7 cellular contexts compared by ENCODE assay signal in the genomic region with DNA sequence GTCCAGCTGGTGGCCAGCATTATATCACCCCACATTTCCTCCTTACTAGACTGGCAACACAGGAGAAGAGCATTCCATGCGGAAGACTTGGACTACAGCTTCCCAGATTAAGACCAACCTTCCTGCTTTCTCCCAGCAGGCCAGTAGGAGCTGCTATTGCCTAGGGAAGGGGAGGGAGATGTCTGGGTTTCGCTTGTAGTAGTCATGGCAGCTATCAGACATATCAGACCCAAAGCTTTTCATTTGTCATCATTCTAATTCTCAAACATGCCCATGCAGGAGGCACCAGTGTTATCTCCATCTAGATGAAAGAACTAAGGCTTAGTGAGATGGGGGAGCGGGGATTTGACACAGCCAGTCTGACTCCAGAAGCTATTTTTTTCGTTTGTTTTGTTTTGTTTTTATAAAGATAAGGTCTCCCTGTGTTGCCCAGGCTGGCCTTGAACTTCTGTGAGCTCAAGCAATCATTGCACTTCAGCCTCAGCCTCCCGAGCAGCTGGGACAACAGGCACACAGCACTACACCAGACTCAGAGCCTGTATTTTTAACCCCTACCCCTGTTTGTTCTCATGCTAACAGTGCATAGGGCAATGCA. TPM values are rescaled to one million over a fixed set of nuclear protein-coding genes. Genes with fewer than 3 reads are reported as not detected.
DNase-seq lines count a peak whose midpoint lies in the region; ATAC-seq and TF ChIP-seq lines count a peak whose summit lies in the region.

No MANE protein-coding gene starts in this region.

- TF ChIP-seq CTCF in SK-N-SH (IDR thresholded peaks at IDR 0.05) (peak; percentile 70), epithelial cell of esophagus (IDR thresholded peaks at IDR 0.05; ENCODE audit: insufficient read depth, low read depth, low read length, missing control alignments) (peak; percentile 87), mucosa of descending colon (IDR thresholded peaks at IDR 0.05) (peak; percentile 74)

- CTCF ChIA-PET in SK-N-SH (lab: Yijun Ruan, JAX), result interaction anchor here (0.6 to 4.0 kb wide), 64 partner anchors 9 to 519 kb away, joined by 3 to 103 read pairs (median 4); no protein-coding TSS in a partner anchor

- H3K27me3 ChIP-seq in Karpas-422 (ENCODE audit: low read length) (no peaks in the 10 kb centered on the region), SK-N-SH (ENCODE audit: insufficient read depth) (peaks cover 13% of the 10 kb centered on the region)

- POLR2A ChIA-PET in SK-N-SH (lab: Yijun Ruan, JAX), result interaction anchor here (0.9 to 1.2 kb wide), 2 partner anchors 177 to 511 kb away, joined by 3 to 4 read pairs; partner anchors contain the start of gene CAMK2N1

- H2AFZ ChIP-seq in Karpas-422 (ENCODE audit: low read length) (no peak overlapping the region), SK-N-SH (ENCODE audit: low read depth) (no peak overlapping the region)

- H3K9me2 ChIP-seq in Karpas-422 (replicated peaks; ENCODE audit: insufficient read depth, low read length), result no peaks in the 10 kb centered on the region
- H3K9me2 ChIP-seq in SK-N-SH, result no peaks in the 10 kb centered on the region

- H4K20me1 ChIP-seq in Karpas-422 (ENCODE audit: insufficient read depth, low read depth, low read length) (no peaks in the 10 kb centered on the region), SK-N-SH (ENCODE audit: insufficient read depth) (no peaks in the 10 kb centered on the region)

- peak; percentile 80 for ATAC-seq in mucosa of descending colon
- no peak for ATAC-seq in GM21723 (IDR thresholded peaks at IDR 0.05; ENCODE audit: unreplicated experiment)
- no peak for ATAC-seq in HG02973 (IDR thresholded peaks at IDR 0.05; ENCODE audit: unreplicated experiment)

- peak; percentile 97 for TF ChIP-seq RAD21 in SK-N-SH (IDR thresholded peaks at IDR 0.05; ENCODE audit: low read length)

- H3K27ac ChIP-seq in Karpas-422 (ENCODE audit: low read length) (no peak overlapping the region), SK-N-SH (ENCODE audit: low read depth in 2 of 2, low read length in 1 of 2) (no peak overlapping the region)

- no peaks in the 10 kb centered on the region for H3K9me3 ChIP-seq in Karpas-422 (ENCODE audit: low read length)
- no peaks in the 10 kb centered on the region for H3K9me3 ChIP-seq in SK-N-SH
- H3K9me3 ChIP-seq in mucosa of descending colon, result no peaks in the 10 kb centered on the region

- DNase-seq in EL, result peak; percentile 61
- peak; percentile 47 for DNase-seq in Karpas-422
- DNase-seq in SK-N-SH, result peak; percentile 86
- DNase-seq in epithelial cell of esophagus (ENCODE audit: low read depth), result peak; percentile 78
- DNase-seq in mucosa of descending colon, result peak in 2 of 3 donors; percentile 65 to 68

- H3K4me3 ChIP-seq in Karpas-422 (ENCODE audit: low read length) (no peak overlapping the region), SK-N-SH (ENCODE audit: low read depth in 2 of 2, low read length in 1 of 2) (peak overlapping the region in 1 of 2 experiments; percentile 33; a peak in 2 of 4 replicates), epithelial cell of esophagus (ENCODE audit: low read length) (no peak overlapping the region), mucosa of descending colon (no peak overlapping the region)

- H3K79me2 ChIP-seq in Karpas-422 (ENCODE audit: low read length), result no peaks in the 10 kb centered on the region
- H3K79me2 ChIP-seq in SK-N-SH (ENCODE audit: insufficient read depth), result no peaks in the 10 kb centered on the region

- no peaks in the 10 kb centered on the region for H3K4me1 ChIP-seq in Karpas-422 (ENCODE audit: low read length)
- H3K4me1 ChIP-seq in SK-N-SH (ENCODE audit: control insufficient read depth in 1 of 2, insufficient read depth in 2 of 2, low read depth in 1 of 2, low read length in 1 of 2), result 0 out of 4 replicates have a peak, but pooled peaks cover 0 to 2% of the 10 kb centered on the region in 2 experiments
- peaks cover 17% of the 10 kb centered on the region for H3K4me1 ChIP-seq in mucosa of descending colon (ENCODE audit: low read depth)

- intact Hi-C loops in mucosa of descending colon (cut with DNase I, micrococcal nuclease), result loop anchor here in 1 of 2 donors (10.0 kb wide), 1 partner anchor 180 kb away; no protein-coding TSS in a partner anchor

- H3K4me2 ChIP-seq in Karpas-422 (ENCODE audit: low read depth, low read length, poor library complexity, severe bottlenecking) (no peak overlapping the region), SK-N-SH (0 out of 2 replicates have a peak overlapping the region, but pooled peaks have one; percentile 42)

- H3F3A ChIP-seq in SK-N-SH (replicated peaks; ENCODE audit: insufficient read depth), result no peaks in the 10 kb centered on the region

- H3K36me3 ChIP-seq in Karpas-422 (ENCODE audit: insufficient read depth, low read length), result no peaks in the 10 kb centered on the region
- H3K36me3 ChIP-seq in SK-N-SH (replicated peaks in 1 of 2; ENCODE audit: control insufficient read depth in 1 of 2, insufficient read depth in 2 of 2, low read length in 1 of 2), result no peaks in the 10 kb centered on the region
- no peaks in the 10 kb centered on the region for H3K36me3 ChIP-seq in mucosa of descending colon (ENCODE audit: low read depth)

- no peak; a peak in 1 of 4 replicates for TF ChIP-seq EP300 in SK-N-SH (IDR thresholded peaks at IDR 0.05; ENCODE audit: borderline replicate concordance in 1 of 2, low read depth in 1 of 2, low read length in 1 of 2)

- 8% methylated on average over 5 of the region's 5 CpGs for WGBS in SK-N-SH (ENCODE audit: low lambda C conversion rate)

- no peak overlapping the region for H3K9ac ChIP-seq in Karpas-422 (ENCODE audit: low read length)
- H3K9ac ChIP-seq in SK-N-SH, result no peak overlapping the region

TF ChIP-seq in SK-N-SH, 30 proteins besides CTCF, POLR2A, EP300 and RAD21:
- peak; percentile 90 for TF ChIP-seq GATA2 (CRISPR knock-in tag; IDR thresholded peaks at IDR 0.05)
- no peak for TF ChIP-seq USF2 (IDR thresholded peaks at IDR 0.05; ENCODE audit: borderline replicate concordance, low read depth, low read length)
- peak; percentile 63 for TF ChIP-seq SMC3 (IDR thresholded peaks at IDR 0.05; ENCODE audit: low read depth, low read length)
- TF ChIP-seq, protein P1, sequence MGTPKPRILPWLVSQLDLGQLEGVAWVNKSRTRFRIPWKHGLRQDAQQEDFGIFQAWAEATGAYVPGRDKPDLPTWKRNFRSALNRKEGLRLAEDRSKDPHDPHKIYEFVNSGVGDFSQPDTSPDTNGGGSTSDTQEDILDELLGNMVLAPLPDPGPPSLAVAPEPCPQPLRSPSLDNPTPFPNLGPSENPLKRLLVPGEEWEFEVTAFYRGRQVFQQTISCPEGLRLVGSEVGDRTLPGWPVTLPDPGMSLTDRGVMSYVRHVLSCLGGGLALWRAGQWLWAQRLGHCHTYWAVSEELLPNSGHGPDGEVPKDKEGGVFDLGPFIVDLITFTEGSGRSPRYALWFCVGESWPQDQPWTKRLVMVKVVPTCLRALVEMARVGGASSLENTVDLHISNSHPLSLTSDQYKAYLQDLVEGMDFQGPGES (IDR thresholded peaks at IDR 0.05; ENCODE audit: low read depth, low read length), result no peak
- no peak for TF ChIP-seq JUND (IDR thresholded peaks at IDR 0.05)
- TF ChIP-seq RFX5 (IDR thresholded peaks at IDR 0.05; ENCODE audit: low read length), result no peak
- TF ChIP-seq, protein P2, sequence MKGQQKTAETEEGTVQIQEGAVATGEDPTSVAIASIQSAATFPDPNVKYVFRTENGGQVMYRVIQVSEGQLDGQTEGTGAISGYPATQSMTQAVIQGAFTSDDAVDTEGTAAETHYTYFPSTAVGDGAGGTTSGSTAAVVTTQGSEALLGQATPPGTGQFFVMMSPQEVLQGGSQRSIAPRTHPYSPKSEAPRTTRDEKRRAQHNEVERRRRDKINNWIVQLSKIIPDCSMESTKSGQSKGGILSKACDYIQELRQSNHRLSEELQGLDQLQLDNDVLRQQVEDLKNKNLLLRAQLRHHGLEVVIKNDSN (IDR thresholded peaks at IDR 0.05; ENCODE audit: borderline replicate concordance, low read depth), result no peak
- TF ChIP-seq MXI1 (IDR thresholded peaks at IDR 0.05; ENCODE audit: low read depth, low read length), result peak; percentile 74; the same call in 1 of the 2 replicates
- peak; percentile 13 for TF ChIP-seq CHD2 (IDR thresholded peaks at IDR 0.05; ENCODE audit: low read length, partially characterized antibody)
- TF ChIP-seq MEF2A (IDR thresholded peaks at IDR 0.05; ENCODE audit: borderline replicate concordance, low read depth), result no peak
- TF ChIP-seq NRF1 (IDR thresholded peaks at IDR 0.05; ENCODE audit: low read depth, low read length), result no peak
TF ChIP-seq in SK-N-SH: peak in this region for 4.

RNA-seq across cellular contexts. Expression of gene PLA2G2A, which starts 4.5 kb away (rescaled TPM):
- total RNA-seq in Karpas-422 (2014; rRNA removed; shearing (Covaris generic); ENCODE audit: low replicate concordance), result not detected in 2 replicates
- not detected in 2 replicates for polyA plus RNA-seq in SK-N-SH (2012; rRNA removed)
- polyA plus RNA-seq in SK-N-SH (2012; cell fraction: cytosol; rRNA removed), result not detected in 2 replicates
- polyA plus RNA-seq in SK-N-SH (2012; cell fraction: nucleus; rRNA removed), result not detected in 2 replicates
- 1,000 to 10,000 TPM in 1 of 3 donors, 100 to 1,000 TPM in 1, 10 to 100 TPM in 1; 34.8 to 2,765 (median 275) TPM for total RNA-seq in mucosa of descending colon

RNA-seq across cellular contexts. Expression of gene PLA2G2E, which starts 51.5 kb away (rescaled TPM):
- total RNA-seq in Karpas-422 (2014; rRNA removed; shearing (Covaris generic); ENCODE audit: low replicate concordance), result not detected in 2 replicates
- polyA plus RNA-seq in SK-N-SH (2012; rRNA removed), result not detected in 2 replicates
- polyA plus RNA-seq in SK-N-SH (2012; cell fraction: cytosol; rRNA removed), result not detected in 2 replicates
- not detected in 2 replicates for polyA plus RNA-seq in SK-N-SH (2012; cell fraction: nucleus; rRNA removed)
- total RNA-seq in mucosa of descending colon, result not detected

Comparison
In these comparisons a context has a peak if more than half of its experiments do, and no peak if none do; other contexts are left out.
1. RNA of gene PLA2G2A, which starts 4.5 kb away (total RNA-seq): 34.8 to 2,765 TPM in mucosa of descending colon; not detected in Karpas-422; every median in the first group is over 10 times any median in the second.
2. Peak in every context shown above with its lines, with median percentiles within 50 percentile points of each other: DNase-seq and CTCF ChIP-seq.